In genomic region chr6:51029576-51029975, GRCh38 we compare ENCODE assay signal across 26 cellular contexts.
"Had no signal": no experiment of that assay in that cellular context is flagged by ENCODE, and none has a peak within 500 bp of the region (broad histone marks: within the 10 kb centered on the region; RNA-seq: fewer than 3 reads in every experiment).

No MANE protein-coding gene starts in this region.

- H3K9me3 ChIP-seq: breast epithelium, MG63, SK-N-SH had no signal

- DNase-seq: activated CD4-positive, alpha-beta memory T cell treated with anti-CD3 and anti-CD28 coated beads, Interleukin-2, amount 10 ng/mL, durations not matched to agents 7 days and 5 days; activated CD4-positive, alpha-beta T cell treated with anti-CD3 and anti-CD28 coated beads for 36 hours; activated CD4-positive, alpha-beta T cell treated with anti-CD3 and anti-CD28 coated beads, Interleukin-2, amount 50 U/mL, for 1 hour; activated gamma-delta T cell treated with Interleukin-2 at 50 U/mL for 16 hours; activated naive CD4-positive, alpha-beta T cell treated with anti-CD3 and anti-CD28 coated beads, Interleukin-2, amount 10 ng/mL, durations not matched to agents 7 days and 5 days; activated naive CD8-positive, alpha-beta T cell treated with anti-CD3 and anti-CD28 coated beads for 36 hours; activated T-cell treated with anti-CD3 and anti-CD28 coated beads for 4 hours; activated T-cell treated with anti-CD3 and anti-CD28 coated beads, Interleukin-2, amount 50 U/mL, for 48 hours; caudate nucleus; MG63; MV-4-11; NCI-H1092 treated with DMSO at 0.1 percent for 48 hours; NCI-H1417 treated with DMSO at 0.1 percent for 48 hours; NCI-H1694; NCI-H2029; NCI-H2107; NCI-H345; NCI-H510A; NCI-H526 treated with DMSO at 0.1 percent for 48 hours; NCI-H82; RPMI8226; SK-N-SH; T-helper 1 cell; WERI-Rb-1 had no signal

- H3K9ac ChIP-seq: SK-N-SH had no signal

- ATAC-seq: activated CD4-positive, alpha-beta T cell treated with anti-CD3 and anti-CD28 coated beads for 36 hours; Right ventricle myocardium inferior had no signal

- H3K36me3 ChIP-seq: breast epithelium, MG63, WERI-Rb-1 had no signal

- H3K4me1 ChIP-seq: breast epithelium had no signal

- H3K4me3 ChIP-seq: breast epithelium, MG63 had no signal

- H3K27me3 ChIP-seq: breast epithelium, MG63 had no signal

- H3K27ac ChIP-seq: breast epithelium, WERI-Rb-1 had no signal

- H3K4me2 ChIP-seq: SK-N-SH had no signal
